In the genomic region with DNA sequence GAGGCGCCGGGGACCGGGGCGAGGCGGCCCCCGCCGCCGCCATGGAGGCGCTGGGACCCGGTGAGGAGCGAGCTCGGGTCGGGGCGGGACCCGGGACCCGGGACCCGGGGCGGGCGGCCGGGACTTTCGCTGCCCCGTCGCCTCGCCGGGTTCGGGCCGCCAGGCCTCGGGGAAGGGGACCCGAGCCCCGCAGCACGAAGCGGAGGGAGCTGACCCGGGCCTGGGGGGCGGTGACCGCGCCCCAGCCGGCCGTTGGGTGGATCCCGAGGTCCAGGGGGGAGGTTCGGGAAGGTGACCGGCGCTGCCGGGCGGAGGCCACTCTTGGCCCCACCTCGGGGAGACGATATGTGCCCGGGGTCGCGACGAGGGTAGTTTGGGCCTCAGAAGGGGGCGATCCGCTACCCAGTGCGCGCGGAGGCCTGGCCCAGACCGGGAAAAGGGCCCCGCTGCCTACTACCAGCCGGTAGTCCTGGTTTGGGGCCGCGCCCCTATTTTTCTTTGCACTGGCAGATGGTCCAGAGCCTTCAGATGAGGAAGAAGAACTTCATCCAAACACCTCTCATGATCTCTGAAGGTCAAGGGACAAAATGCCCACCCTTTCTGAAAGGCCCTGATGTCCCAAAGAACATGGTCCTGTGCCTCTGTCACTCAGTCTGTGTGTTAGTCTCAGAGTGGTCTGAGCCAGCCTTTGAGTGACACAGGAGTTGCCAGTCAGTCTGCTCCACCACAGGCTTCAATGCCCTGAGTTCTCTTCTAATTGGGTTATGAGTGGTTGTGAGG, we compare ENCODE assay signal across 8 cellular contexts. TPM values are rescaled to one million over a fixed set of nuclear protein-coding genes. Genes with fewer than 3 reads are reported as not detected.
DNase-seq lines count a peak whose midpoint lies in the region; ATAC-seq and TF ChIP-seq lines count a peak whose summit lies in the region.

No MANE protein-coding gene starts in this region.

- H3K36me3 Mint-ChIP-seq in IgD-negative memory B cell, result peaks cover 2% of the 10 kb centered on the region
- H3K36me3 Mint-ChIP-seq in activated CD8-positive, alpha-beta T cell treated with anti-CD3 and anti-CD28 coated beads for 36 hours (ENCODE audit: low read depth), result no peaks in the 10 kb centered on the region

- H3K27me3 Mint-ChIP-seq in IgD-negative memory B cell, result no peaks in the 10 kb centered on the region
- no peaks in the 10 kb centered on the region for H3K27me3 Mint-ChIP-seq in activated CD8-positive, alpha-beta T cell treated with anti-CD3 and anti-CD28 coated beads for 36 hours

- intact Hi-C loops in activated CD8-positive, alpha-beta T cell treated with anti-CD3 and anti-CD28 coated beads for 36 hours (cut with micrococcal nuclease), result no loop called here

- H3K27ac ChIP-seq in mesodermal cell (ENCODE audit: low read depth, low read length, severe bottlenecking), result peak overlapping the region; percentile 78

- H3K4me1 ChIP-seq in mesodermal cell (ENCODE audit: control insufficient read depth, insufficient read depth, low read length, poor library complexity, severe bottlenecking), result peaks cover 14% of the 10 kb centered on the region

- TF ChIP-seq CTCF in activated CD8-positive, alpha-beta T cell treated with anti-CD3 and anti-CD28 coated beads for 36 hours (IDR thresholded peaks at IDR 0.05), result no peak
- no peak for TF ChIP-seq CTCF in epithelial cell of proximal tubule (conservative IDR thresholded peaks at IDR 0.05; ENCODE audit: low read depth, low read length)

- peak; percentile 68 for DNase-seq in DMS 273 (lab: John Stamatoyannopoulos, UW; ENCODE audit: unreplicated experiment)
- no peak for DNase-seq in DMS 273 treated with DMSO at 0.1 percent for 48 hours (lab: John Stamatoyannopoulos, UW)
- peak; percentile 35 for DNase-seq in activated CD8-positive, alpha-beta T cell treated with anti-CD3 and anti-CD28 coated beads for 36 hours
- DNase-seq in epithelial cell of proximal tubule (ENCODE audit: low read depth), result peak; percentile 3
- peak; percentile 60 for DNase-seq in superior temporal gyrus (ENCODE audit: extremely low spot score)
- DNase-seq in COR-L47 (lab: John Stamatoyannopoulos, UW), result no peak

- peaks cover 21 to 25% (median 24%) of the 10 kb centered on the region in 3 donors for H3K4me1 Mint-ChIP-seq in IgD-negative memory B cell
- H3K4me1 Mint-ChIP-seq in activated CD8-positive, alpha-beta T cell treated with anti-CD3 and anti-CD28 coated beads for 36 hours (ENCODE audit: low read depth), result peaks cover 28% of the 10 kb centered on the region

- CTCF ChIA-PET in activated CD8-positive, alpha-beta T cell treated with anti-CD3 and anti-CD28 coated beads for 36 hours (lab: Charles Lee), result interaction anchor here (2.6 kb wide), 1 partner anchor 74 kb away, joined by 7 read pairs; a partner anchor contains a TSS

- H3K9me3 Mint-ChIP-seq in IgD-negative memory B cell, result no peaks in the 10 kb centered on the region
- H3K9me3 Mint-ChIP-seq in activated CD8-positive, alpha-beta T cell treated with anti-CD3 and anti-CD28 coated beads for 36 hours, result no peaks in the 10 kb centered on the region

- peak overlapping the region; percentile 82 for H3K4me3 ChIP-seq in epithelial cell of proximal tubule (ENCODE audit: low read depth, low read length)
- peak overlapping the region; percentile 77 for H3K4me3 ChIP-seq in mesodermal cell (ENCODE audit: extremely low read depth, insufficient read depth, low read length, poor library complexity, severe bottlenecking)

- peaks cover 7% of the 10 kb centered on the region for H3K36me3 ChIP-seq in mesodermal cell (ENCODE audit: control insufficient read depth, insufficient read depth, low read length)

- H3K27ac Mint-ChIP-seq in IgD-negative memory B cell, result peak overlapping the region; percentile 18 to 65 (median 46)
- H3K27ac Mint-ChIP-seq in activated CD8-positive, alpha-beta T cell treated with anti-CD3 and anti-CD28 coated beads for 36 hours, result peak overlapping the region; percentile 81

- peak overlapping the region; percentile 79 to 96 (median 94) for H3K4me3 Mint-ChIP-seq in IgD-negative memory B cell
- H3K4me3 Mint-ChIP-seq in activated CD8-positive, alpha-beta T cell treated with anti-CD3 and anti-CD28 coated beads for 36 hours, result peak overlapping the region; percentile 78

- 0 to 1% methylated on average over 44 to 49 of the region's 60 CpGs for whole genome bisulfite sequencing in mesodermal cell (ENCODE audit: insufficient coverage in 2 of 2), 2 experiments

- ATAC-seq in activated CD8-positive, alpha-beta T cell treated with anti-CD3 and anti-CD28 coated beads for 36 hours, result peak; percentile 64

- H3K9me3 ChIP-seq in mesodermal cell (ENCODE audit: control insufficient read depth, low read length), result no peaks in the 10 kb centered on the region

- POLR2A ChIA-PET in activated CD8-positive, alpha-beta T cell treated with anti-CD3 and anti-CD28 coated beads for 36 hours (lab: Charles Lee), result interaction anchor here (0.8 to 1.4 kb wide), 2 partner anchors 11 to 40 kb away, joined by 3 read pairs; no protein-coding TSS in a partner anchor

RNA-seq across cellular contexts. Expression of a gene that starts 0.8 kb away (rescaled TPM):
- polyA plus RNA-seq in IgD-negative memory B cell, result 4.2 TPM
- 1 to 10 TPM; 3.8 to 3.9 TPM for total RNA-seq in activated CD8-positive, alpha-beta T cell treated with anti-CD3 and anti-CD28 coated beads for 36 hours
- total RNA-seq in epithelial cell of proximal tubule, result 4.3 and 5.9 TPM in 2 replicates
- 23.1 TPM for polyA plus RNA-seq in mesodermal cell (2013, experiment 1 of 2)
- polyA plus RNA-seq in mesodermal cell (2013, experiment 2 of 2), result 17.4 TPM

RNA-seq across cellular contexts. Expression of a gene that starts 38.8 kb away (rescaled TPM):
- 0.23 TPM for polyA plus RNA-seq in IgD-negative memory B cell
- total RNA-seq in activated CD8-positive, alpha-beta T cell treated with anti-CD3 and anti-CD28 coated beads for 36 hours, result 10 to 100 TPM; 50.8 to 52.5 TPM
- total RNA-seq in epithelial cell of proximal tubule, result 32.5 and 50.6 TPM in 2 replicates
- polyA plus RNA-seq in mesodermal cell (2013, experiment 1 of 2), result 17.3 TPM
- polyA plus RNA-seq in mesodermal cell (2013, experiment 2 of 2), result 14.5 TPM

Comparison
In these comparisons a context has a peak if more than half of its experiments do, and no peak if none do; other contexts are left out.
1. DNase-seq: peak in DMS 273 (single experiment), activated CD8-positive, alpha-beta T cell treated with anti-CD3 and anti-CD28 coated beads for 36 hours (single experiment), epithelial cell of proximal tubule (single experiment) and superior temporal gyrus (single experiment); none in DMS 273 treated with DMSO at 0.1 percent for 48 hours (single experiment) and COR-L47 (single experiment).